ENCODE assay signal across 14 cellular contexts in the genomic region with DNA sequence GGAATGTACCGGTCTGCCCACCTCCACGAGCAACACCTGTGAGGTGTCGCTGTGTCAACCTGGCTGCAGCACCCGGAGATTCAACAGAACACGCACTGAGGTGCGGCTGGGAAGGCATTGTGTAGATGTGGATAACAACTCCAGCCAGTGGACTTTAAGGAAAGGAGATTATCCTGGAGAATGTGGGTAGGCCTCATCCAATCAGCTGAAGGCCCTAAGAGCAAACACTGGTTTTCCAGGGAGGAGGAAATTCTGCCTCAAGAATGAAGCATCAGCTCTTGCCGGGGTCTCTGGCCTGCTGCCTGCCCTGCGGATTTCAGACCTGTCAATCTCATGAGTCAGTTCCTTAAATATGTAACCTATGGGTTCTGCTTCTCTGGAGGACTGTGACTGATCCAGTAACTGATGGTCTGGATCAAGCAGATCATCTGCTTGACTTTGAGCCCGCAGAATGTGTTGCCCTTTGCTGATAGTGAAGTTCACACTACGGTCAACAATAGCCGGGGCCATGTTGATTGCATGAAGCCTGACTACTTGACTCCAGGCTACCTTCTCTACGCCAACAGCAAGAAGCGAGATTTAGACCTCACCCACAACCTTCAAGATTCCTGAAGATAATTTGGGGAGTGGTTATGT. TPM values are rescaled to one million over a fixed set of nuclear protein-coding genes. Genes with fewer than 3 reads are reported as not detected.
DNase-seq lines count a peak whose midpoint lies in the region; ATAC-seq and TF ChIP-seq lines count a peak whose summit lies in the region.
"Had no signal": no experiment of that assay in that cellular context is flagged by ENCODE, and none has a peak within 500 bp of the region (broad histone marks: within the 10 kb centered on the region; RNA-seq: fewer than 3 reads in every experiment).

No MANE protein-coding gene starts in this region.

- H3K9me3 ChIP-seq in RWPE2 (ENCODE audit: severe bottlenecking), result no peaks in the 10 kb centered on the region
- H3K9me3 ChIP-seq in psoas muscle, result no peaks in the 10 kb centered on the region
- H3K9me3 ChIP-seq: lower lobe of right lung, pancreas had no signal

- ATAC-seq in RWPE2 (ENCODE audit: low read depth), result peak; percentile 79
- ATAC-seq in GM18519 (IDR thresholded peaks at IDR 0.05; ENCODE audit: low FRiP score, unreplicated experiment), result no peak
- ATAC-seq in psoas muscle, result no peak
- no peak for ATAC-seq in HG02852 (IDR thresholded peaks at IDR 0.05; ENCODE audit: unreplicated experiment)
- ATAC-seq: pancreas had no signal

- 86 to 92% (median 88%) methylated on average over 13 of the region's 13 CpGs for WGBS in psoas muscle, 3 donors

- H3K4me1 ChIP-seq in RWPE2 (ENCODE audit: insufficient read depth, poor library complexity, severe bottlenecking) (peaks cover 4% of the 10 kb centered on the region), psoas muscle (no peaks in the 10 kb centered on the region)
- H3K4me1 ChIP-seq: lower lobe of right lung, pancreas had no signal

- TF ChIP-seq CTCF in RWPE2 (IDR thresholded peaks at IDR 0.05; ENCODE audit: poor library complexity, severe bottlenecking) (no peak), fibroblast of mammary gland (conservative IDR thresholded peaks at IDR 0.05; ENCODE audit: control insufficient read depth, insufficient read depth, low read depth, low read length) (no peak), psoas muscle (IDR thresholded peaks at IDR 0.05) (no peak)

- H3K36me3 ChIP-seq in RWPE2 (ENCODE audit: low read depth) (peaks cover 9% of the 10 kb centered on the region), psoas muscle (ENCODE audit: insufficient read depth in 1 of 2, low read depth in 1 of 2) (peaks cover 0 to 7% of the 10 kb centered on the region in 2 donors)

- no peak overlapping the region for H3K4me3 ChIP-seq in RWPE2 (ENCODE audit: severe bottlenecking)
- H3K4me3 ChIP-seq in fibroblast of mammary gland (ENCODE audit: control insufficient read depth, low read depth, low read length), result no peak overlapping the region
- H3K4me3 ChIP-seq in psoas muscle, result no peak overlapping the region
- H3K4me3 ChIP-seq: lower lobe of right lung, pancreas had no signal

- H3K27me3 ChIP-seq in RWPE2 (ENCODE audit: insufficient read depth, poor library complexity, severe bottlenecking), result no peaks in the 10 kb centered on the region
- no peaks in the 10 kb centered on the region for H3K27me3 ChIP-seq in psoas muscle (ENCODE audit: insufficient read depth in 3 of 3, low read length in 2 of 3)
- H3K27me3 ChIP-seq: pancreas had no signal

- DNase-seq in HCEC 1CT, result peak; percentile 59
- no peak for DNase-seq in RWPE2 (ENCODE audit: low spot score)
- peak; percentile 52 for DNase-seq in fibroblast of mammary gland (ENCODE audit: low read depth)
- DNase-seq in pulmonary artery endothelial cell (ENCODE audit: low read depth, low spot score), result peak; percentile 39
- no peak for DNase-seq in psoas muscle
- no peak for DNase-seq in middle frontal gyrus (ENCODE audit: extremely low spot score, low spot score)
- DNase-seq: Calu3, cortex of kidney, glutamatergic neuron, lower lobe of right lung, NCI-H146, pancreas had no signal

- intact Hi-C loops in psoas muscle (cut with DNase I), result no loop called here

- H3K27ac ChIP-seq in RWPE2 (ENCODE audit: poor library complexity, severe bottlenecking) (no peak overlapping the region), psoas muscle (no peak overlapping the region)
- H3K27ac ChIP-seq: lower lobe of right lung, pancreas had no signal

RNA-seq across cellular contexts. Expression of a gene that starts 15.9 kb away (rescaled TPM):
- total RNA-seq in pulmonary artery endothelial cell (5.5 and 8.4 TPM in 2 replicates), psoas muscle (1 to 10 TPM; 3.2 to 6.4 (median 4.4) TPM)
- 1 to 10 TPM; 2.2 to 3.7 (median 2.9) TPM for polyA plus RNA-seq in psoas muscle

RNA-seq across cellular contexts. Expression of a gene that starts 58.8 kb away (rescaled TPM):
- 35.1 and 51.1 TPM in 2 replicates for total RNA-seq in pulmonary artery endothelial cell
- 1 to 10 TPM; 3.2 to 6.6 (median 4.0) TPM for total RNA-seq in psoas muscle
- 1 to 10 TPM; 1.6 to 2.9 (median 1.9) TPM for polyA plus RNA-seq in psoas muscle

Comparison
In these comparisons a context has a peak if more than half of its experiments do, and no peak if none do; other contexts are left out.
1. DNase-seq: peak in HCEC 1CT (single experiment), fibroblast of mammary gland (single experiment) and pulmonary artery endothelial cell (single experiment); none in RWPE2 (single experiment), psoas muscle (0 of 2) and middle frontal gyrus (single experiment).